ENCODE assay signal across 7 cellular contexts in the genomic region with DNA sequence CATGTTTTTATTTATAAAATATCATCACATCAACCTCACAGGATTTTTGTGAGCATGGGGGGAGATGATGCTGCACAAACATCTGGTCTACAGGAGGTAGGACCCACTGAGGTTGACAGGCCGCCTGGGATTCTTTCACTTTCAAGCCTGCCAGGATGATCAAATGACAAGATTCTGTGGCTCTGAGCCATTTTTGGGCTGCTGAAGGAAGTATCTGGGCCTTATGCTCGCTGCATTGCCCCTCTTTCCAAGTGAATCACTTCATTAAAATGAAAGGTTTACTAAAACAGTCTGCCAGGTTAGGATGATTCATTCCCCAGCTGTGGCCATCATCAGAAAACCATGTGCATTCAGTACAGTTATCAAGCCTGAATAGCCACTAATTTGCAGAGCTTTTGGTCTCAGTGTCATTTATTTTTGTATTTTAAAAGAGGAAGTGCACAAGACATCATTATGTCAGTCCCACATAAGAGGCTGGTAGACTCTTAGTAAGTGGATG. TPM values are rescaled to one million over a fixed set of nuclear protein-coding genes. Genes with fewer than 3 reads are reported as not detected.
DNase-seq lines count a peak whose midpoint lies in the region; ATAC-seq and TF ChIP-seq lines count a peak whose summit lies in the region.

No MANE protein-coding gene starts in this region.

- TF ChIP-seq POLR2A in heart left ventricle (IDR thresholded peaks at IDR 0.05) (no peak), transverse colon (IDR thresholded peaks at IDR 0.05) (no peak)

- WGBS in heart left ventricle, 4 donors = 3 to 10% (median 8%) methylated on average over 2 of the region's 2 CpGs
- WGBS in transverse colon (ENCODE audit: low coverage in 1 of 2), 2 donors = 20% methylated on average over 2 of the region's 2 CpGs; no CpG with 5 or more reads in 1 of the 2 donors

- no peak for TF ChIP-seq EP300 in transverse colon (IDR thresholded peaks at IDR 0.05; ENCODE audit: low read depth)

- H3K27me3 Mint-ChIP-seq in activated T-helper 17 cell treated with anti-CD3 and anti-CD28 coated beads, Interleukin-2, amount 50 U/mL, for 72 hours = peaks cover 7% of the 10 kb centered on the region

- H3K4me1 Mint-ChIP-seq in activated T-helper 17 cell treated with anti-CD3 and anti-CD28 coated beads, Interleukin-2, amount 50 U/mL, for 72 hours = no peaks in the 10 kb centered on the region

- no peaks in the 10 kb centered on the region for H3K9me3 Mint-ChIP-seq in activated T-helper 17 cell treated with anti-CD3 and anti-CD28 coated beads, Interleukin-2, amount 50 U/mL, for 72 hours

- in situ Hi-C loops in transverse colon (cut with MboI; ENCODE audit: low pct_ligation_motif_present in 1 of 4, low pct_unique_long_range_greater_than_20kb in 1 of 4, low sequenced_read_pairs in 3 of 4) = no loop called here

- peak; percentile 81 for DNase-seq in RWPE1 (ENCODE audit: low spot score)
- peak in 3 of 5 donors; percentile 37 to 51 (median 45) for DNase-seq in heart left ventricle
- DNase-seq in transverse colon = no peak
- no peak for DNase-seq in WERI-Rb-1

- H3K27me3 ChIP-seq in heart left ventricle (no peaks in the 10 kb centered on the region), transverse colon (no peaks in the 10 kb centered on the region), WERI-Rb-1 (ENCODE audit: insufficient read depth, low read depth, severe bottlenecking) (no peaks in the 10 kb centered on the region)

- no peak overlapping the region for H3K27ac Mint-ChIP-seq in activated T-helper 17 cell treated with anti-CD3 and anti-CD28 coated beads, Interleukin-2, amount 50 U/mL, for 72 hours

- CTCF ChIA-PET in RWPE1 (lab: Yijun Ruan, JAX) = no interaction called here

- no peaks in the 10 kb centered on the region for H3K9me3 ChIP-seq in heart left ventricle
- H3K9me3 ChIP-seq in transverse colon = no peaks in the 10 kb centered on the region
- H3K9me3 ChIP-seq in WERI-Rb-1 (ENCODE audit: severe bottlenecking) = no peaks in the 10 kb centered on the region

- no peaks in the 10 kb centered on the region for H3K36me3 Mint-ChIP-seq in activated T-helper 17 cell treated with anti-CD3 and anti-CD28 coated beads, Interleukin-2, amount 50 U/mL, for 72 hours (ENCODE audit: low read depth)

- TF ChIP-seq CTCF in RWPE1 (conservative IDR thresholded peaks at IDR 0.05; ENCODE audit: low read depth) (no peak), heart left ventricle (IDR thresholded peaks at IDR 0.05) (no peak), transverse colon (IDR thresholded peaks at IDR 0.05) (no peak), WERI-Rb-1 (IDR thresholded peaks at IDR 0.05; ENCODE audit: low read depth, low read length) (no peak)

- H3K4me3 Mint-ChIP-seq in activated T-helper 17 cell treated with anti-CD3 and anti-CD28 coated beads, Interleukin-2, amount 50 U/mL, for 72 hours = no peak overlapping the region

- H3K4me3 ChIP-seq in heart left ventricle (no peak overlapping the region), transverse colon (no peak overlapping the region), WERI-Rb-1 (ENCODE audit: low read depth, low read length) (no peak overlapping the region)

- POLR2A ChIA-PET in RWPE1 (lab: Yijun Ruan, JAX; ENCODE audit: low non-redundant PET) = no interaction called here

- H3K4me1 ChIP-seq in heart left ventricle (peaks cover 8 to 80% (median 46%) of the 10 kb centered on the region in 12 donors), transverse colon (peaks cover 8 to 32% (median 21%) of the 10 kb centered on the region in 4 donors)

- intact Hi-C loops in heart left ventricle (cut with DNase I) = loop anchor here in 1 of 10 donors (2.0 kb wide), 1 partner anchor 34 kb away; the partner anchor contains the start of gene STARD13
- intact Hi-C loops in transverse colon (cut with DNase I; ENCODE audit: low total_unique reads) = no loop called here

- peaks cover 0 to 3% (median 0%) of the 10 kb centered on the region in 9 donors for H3K36me3 ChIP-seq in heart left ventricle
- H3K36me3 ChIP-seq in transverse colon = no peaks in the 10 kb centered on the region
- no peaks in the 10 kb centered on the region for H3K36me3 ChIP-seq in WERI-Rb-1

- H3K27ac ChIP-seq in RWPE1 (peak overlapping the region; percentile 70), heart left ventricle (peak overlapping the region; percentile 66 to 92 (median 80)), transverse colon (peak overlapping the region; percentile 46 to 63 (median 58)), WERI-Rb-1 (no peak overlapping the region)

- ATAC-seq in GM19025 (IDR thresholded peaks at IDR 0.05; ENCODE audit: low read depth, unreplicated experiment) (peak; percentile 71), HG03039 (IDR thresholded peaks at IDR 0.05; ENCODE audit: unreplicated experiment) (peak; percentile 67), heart left ventricle (peak in 3 of 4 donors; percentile 38 to 72 (median 57))
- no peak for ATAC-seq in activated T-helper 17 cell treated with anti-CD3 and anti-CD28 coated beads, Interleukin-2, amount 50 U/mL, for 72 hours (replicated peaks)

RNA-seq across cellular contexts. Expression of gene STARD13, which starts 34.4 kb away (rescaled TPM):
- 10 to 100 TPM; 18.6 to 39.2 (median 31.6) TPM for total RNA-seq in heart left ventricle
- 10 to 100 TPM in 1 of 2 donors, 1 to 10 TPM in 1; 9.3 to 15.1 TPM for polyA plus RNA-seq in heart left ventricle
- 100 to 1,000 TPM in 1 of 4 donors, 10 to 100 TPM in 3; 18.1 to 107 (median 41.5) TPM for total RNA-seq in transverse colon
- total RNA-seq in activated T-helper 17 cell treated with anti-CD3 and anti-CD28 coated beads, Interleukin-2, amount 50 U/mL, for 72 hours = 1 to 10 TPM; 1.1 to 2.3 TPM

Comparison
In these comparisons a context has a peak if more than half of its experiments do, and no peak if none do; other contexts are left out.
1. DNase-seq: peak in RWPE1 (single experiment) and heart left ventricle (3 of 5); none in transverse colon (single experiment) and WERI-Rb-1 (single experiment).
2. RNA of gene STARD13, which starts 34.4 kb away (total RNA-seq): 18.1 to 107 TPM in transverse colon and 18.6 to 39.2 TPM in heart left ventricle; 1.1 to 2.3 TPM in activated T-helper 17 cell treated with anti-CD3 and anti-CD28 coated beads, Interleukin-2, amount 50 U/mL, for 72 hours; every median in the first group is over 4 times any median in the second.